In genomic region chr17:76107507-76107906, GRCh38 we compare ENCODE assay signal across 2 cellular contexts.
TF ChIP-seq lines count a peak whose summit lies in the region.

No MANE protein-coding gene starts in this region.

TF ChIP-seq in A549, 52 proteins besides CTCF, POLR2A, EP300 and RAD21:
- TF ChIP-seq RCOR1 (IDR thresholded peaks at IDR 0.05; ENCODE audit: low read depth, low read length) (no peak), HOXA7 (CRISPR knock-in tag; IDR thresholded peaks at IDR 0.05) (no peak), CEBPB (IDR thresholded peaks at IDR 0.05) (no peak), PBX3 (IDR thresholded peaks at IDR 0.05) (no peak), SMC3 (IDR thresholded peaks at IDR 0.05) (no peak), KDM1A (IDR thresholded peaks at IDR 0.05; ENCODE audit: low read depth) (no peak), FOSB (CRISPR knock-in tag; IDR thresholded peaks at IDR 0.05) (no peak), HEYL (CRISPR knock-in tag; IDR thresholded peaks at IDR 0.05) (no peak)

TF ChIP-seq in endothelial cell of umbilical vein, 7 proteins besides CTCF, POLR2A, EP300 and RAD21:
- no peak for TF ChIP-seq JUN (IDR thresholded peaks at IDR 0.05; ENCODE audit: borderline replicate concordance, insufficient read depth, insufficient read length, low read depth)
- no peak for TF ChIP-seq FOS (IDR thresholded peaks at IDR 0.05; ENCODE audit: borderline replicate concordance, insufficient read depth, low read length)
- no peak for TF ChIP-seq GATA2 (IDR thresholded peaks at IDR 0.05; ENCODE audit: insufficient read depth, insufficient read length, low read depth, low read length)
- no peak for TF ChIP-seq MYC (IDR thresholded peaks at IDR 0.05; ENCODE audit: low read depth, low read length)
- no peak for TF ChIP-seq MAX (IDR thresholded peaks at IDR 0.05; ENCODE audit: insufficient read depth, insufficient read length)
- no peak for TF ChIP-seq EZH2 (IDR thresholded peaks at IDR 0.05; ENCODE audit: borderline replicate concordance, low read depth, low read length, severe bottlenecking)
- no peak for TF ChIP-seq POLR2AphosphoS5 (IDR thresholded peaks at IDR 0.05; ENCODE audit: insufficient read depth, low read depth, low read length)
